Comparison of ENCODE assay signal across 1 cellular context in the genomic region with DNA sequence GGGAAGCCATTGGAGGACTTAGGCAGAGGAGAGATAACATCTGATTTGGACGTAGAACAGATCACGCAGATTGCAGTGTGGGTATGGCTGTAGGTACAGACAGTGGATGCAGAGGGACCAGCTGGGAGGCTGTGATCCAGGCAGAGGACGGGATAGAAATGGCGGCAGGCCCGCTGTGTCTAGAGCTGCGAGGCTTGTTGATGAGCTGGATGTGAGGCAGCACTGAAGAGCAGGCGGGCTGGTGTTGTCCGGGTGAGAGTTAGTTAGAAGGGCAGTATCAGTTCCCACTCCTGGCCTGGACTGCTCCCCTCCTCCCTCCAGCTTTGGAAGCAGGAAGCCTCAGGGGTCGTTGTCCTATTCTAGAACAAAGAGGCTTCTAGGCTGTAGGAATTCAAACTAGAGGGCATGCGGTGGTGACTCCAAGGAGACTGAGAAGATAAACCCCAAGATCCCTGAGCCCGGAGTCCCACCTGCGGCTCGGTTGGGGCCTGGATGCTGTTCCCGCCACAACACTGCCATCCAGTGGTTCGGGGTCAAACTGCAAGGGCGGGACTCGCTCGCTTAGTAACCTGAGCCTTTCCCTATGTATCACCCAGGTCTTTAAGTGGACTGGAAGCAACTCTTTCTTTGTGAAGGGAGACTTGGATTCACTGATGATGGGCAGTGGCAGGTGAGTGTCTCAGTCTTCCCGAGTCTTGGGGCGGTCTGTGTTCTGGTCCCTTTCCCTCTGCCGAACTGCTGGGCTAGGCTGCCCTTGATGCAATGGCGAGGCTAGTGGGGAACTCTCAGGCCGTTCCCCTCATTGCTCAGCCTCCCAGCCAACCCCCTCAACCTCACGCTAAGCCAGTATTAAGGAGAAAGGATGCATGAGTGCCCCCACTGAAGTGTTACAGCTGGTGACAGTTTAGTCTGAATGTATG.
TF ChIP-seq lines count a peak whose summit lies in the region.

No MANE protein-coding gene starts in this region.

TF ChIP-seq in HepG2, 621 proteins besides CTCF, POLR2A, EP300 and RAD21 (continued from another document and continues in another):
- TF ChIP-seq, protein P1, sequence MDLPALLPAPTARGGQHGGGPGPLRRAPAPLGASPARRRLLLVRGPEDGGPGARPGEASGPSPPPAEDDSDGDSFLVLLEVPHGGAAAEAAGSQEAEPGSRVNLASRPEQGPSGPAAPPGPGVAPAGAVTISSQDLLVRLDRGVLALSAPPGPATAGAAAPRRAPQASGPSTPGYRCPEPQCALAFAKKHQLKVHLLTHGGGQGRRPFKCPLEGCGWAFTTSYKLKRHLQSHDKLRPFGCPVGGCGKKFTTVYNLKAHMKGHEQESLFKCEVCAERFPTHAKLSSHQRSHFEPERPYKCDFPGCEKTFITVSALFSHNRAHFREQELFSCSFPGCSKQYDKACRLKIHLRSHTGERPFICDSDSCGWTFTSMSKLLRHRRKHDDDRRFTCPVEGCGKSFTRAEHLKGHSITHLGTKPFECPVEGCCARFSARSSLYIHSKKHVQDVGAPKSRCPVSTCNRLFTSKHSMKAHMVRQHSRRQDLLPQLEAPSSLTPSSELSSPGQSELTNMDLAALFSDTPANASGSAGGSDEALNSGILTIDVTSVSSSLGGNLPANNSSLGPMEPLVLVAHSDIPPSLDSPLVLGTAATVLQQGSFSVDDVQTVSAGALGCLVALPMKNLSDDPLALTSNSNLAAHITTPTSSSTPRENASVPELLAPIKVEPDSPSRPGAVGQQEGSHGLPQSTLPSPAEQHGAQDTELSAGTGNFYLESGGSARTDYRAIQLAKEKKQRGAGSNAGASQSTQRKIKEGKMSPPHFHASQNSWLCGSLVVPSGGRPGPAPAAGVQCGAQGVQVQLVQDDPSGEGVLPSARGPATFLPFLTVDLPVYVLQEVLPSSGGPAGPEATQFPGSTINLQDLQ (CRISPR knock-in tag; IDR thresholded peaks at IDR 0.05): no peak
- no peak for TF ChIP-seq TEAD2 (CRISPR knock-in tag; IDR thresholded peaks at IDR 0.05)
- TF ChIP-seq, protein P2, sequence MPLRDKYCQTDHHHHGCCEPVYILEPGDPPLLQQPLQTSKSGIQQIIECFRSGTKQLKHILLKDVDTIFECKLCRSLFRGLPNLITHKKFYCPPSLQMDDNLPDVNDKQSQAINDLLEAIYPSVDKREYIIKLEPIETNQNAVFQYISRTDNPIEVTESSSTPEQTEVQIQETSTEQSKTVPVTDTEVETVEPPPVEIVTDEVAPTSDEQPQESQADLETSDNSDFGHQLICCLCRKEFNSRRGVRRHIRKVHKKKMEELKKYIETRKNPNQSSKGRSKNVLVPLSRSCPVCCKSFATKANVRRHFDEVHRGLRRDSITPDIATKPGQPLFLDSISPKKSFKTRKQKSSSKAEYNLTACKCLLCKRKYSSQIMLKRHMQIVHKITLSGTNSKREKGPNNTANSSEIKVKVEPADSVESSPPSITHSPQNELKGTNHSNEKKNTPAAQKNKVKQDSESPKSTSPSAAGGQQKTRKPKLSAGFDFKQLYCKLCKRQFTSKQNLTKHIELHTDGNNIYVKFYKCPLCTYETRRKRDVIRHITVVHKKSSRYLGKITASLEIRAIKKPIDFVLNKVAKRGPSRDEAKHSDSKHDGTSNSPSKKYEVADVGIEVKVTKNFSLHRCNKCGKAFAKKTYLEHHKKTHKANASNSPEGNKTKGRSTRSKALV (CRISPR knock-in tag; IDR thresholded peaks at IDR 0.05): no peak; the same call in 1 of the 2 replicates
- TF ChIP-seq ZFP62 (CRISPR knock-in tag; IDR thresholded peaks at IDR 0.05): no peak
- TF ChIP-seq KLF15 (CRISPR knock-in tag; IDR thresholded peaks at IDR 0.05; ENCODE audit: borderline replicate concordance): no peak
- TF ChIP-seq, protein P3, sequence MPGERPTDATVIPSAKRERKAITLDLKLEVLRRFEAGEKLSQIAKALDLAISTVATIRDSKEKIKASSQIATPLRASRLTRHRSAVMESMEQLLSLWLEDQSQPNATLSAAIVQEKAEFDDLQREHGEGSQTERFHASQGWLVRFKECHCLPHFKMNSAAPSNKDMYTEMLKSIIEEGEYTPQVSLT (CRISPR knock-in tag; IDR thresholded peaks at IDR 0.05; ENCODE audit: borderline replicate concordance, low read depth): no peak
- peak; percentile 42; the same call in 1 of the 2 replicates for TF ChIP-seq ZNF30 (CRISPR knock-in tag; IDR thresholded peaks at IDR 0.05)
- TF ChIP-seq ZZZ3 (CRISPR knock-in tag; IDR thresholded peaks at IDR 0.05; ENCODE audit: borderline replicate concordance): no peak
- 0 out of 2 replicates have a peak, but pooled peaks have one; percentile 64 for TF ChIP-seq MEIS2 (CRISPR knock-in tag; IDR thresholded peaks at IDR 0.05)
- TF ChIP-seq, protein P4, sequence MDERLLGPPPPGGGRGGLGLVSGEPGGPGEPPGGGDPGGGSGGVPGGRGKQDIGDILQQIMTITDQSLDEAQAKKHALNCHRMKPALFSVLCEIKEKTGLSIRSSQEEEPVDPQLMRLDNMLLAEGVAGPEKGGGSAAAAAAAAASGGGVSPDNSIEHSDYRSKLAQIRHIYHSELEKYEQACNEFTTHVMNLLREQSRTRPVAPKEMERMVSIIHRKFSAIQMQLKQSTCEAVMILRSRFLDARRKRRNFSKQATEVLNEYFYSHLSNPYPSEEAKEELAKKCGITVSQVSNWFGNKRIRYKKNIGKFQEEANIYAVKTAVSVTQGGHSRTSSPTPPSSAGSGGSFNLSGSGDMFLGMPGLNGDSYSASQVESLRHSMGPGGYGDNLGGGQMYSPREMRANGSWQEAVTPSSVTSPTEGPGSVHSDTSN (CRISPR knock-in tag; IDR thresholded peaks at IDR 0.05): no peak
- no peak for TF ChIP-seq ZSCAN30 (CRISPR knock-in tag; IDR thresholded peaks at IDR 0.05)
- peak; percentile 76; the same call in 1 of the 2 replicates for TF ChIP-seq EEA1 (CRISPR knock-in tag; IDR thresholded peaks at IDR 0.05; ENCODE audit: borderline replicate concordance)
- TF ChIP-seq ZNF33A (CRISPR knock-in tag; IDR thresholded peaks at IDR 0.05; ENCODE audit: borderline replicate concordance): no peak
- TF ChIP-seq MLLT10 (CRISPR knock-in tag; IDR thresholded peaks at IDR 0.05): no peak
- no peak; the same call in 1 of the 2 replicates for TF ChIP-seq KMT2B (CRISPR knock-in tag; IDR thresholded peaks at IDR 0.05)
- no peak for TF ChIP-seq GFI1 (CRISPR knock-in tag; IDR thresholded peaks at IDR 0.05; ENCODE audit: borderline replicate concordance)
- TF ChIP-seq MXI1 (IDR thresholded peaks at IDR 0.05; ENCODE audit: borderline replicate concordance, low read depth, low read length): 0 out of 3 replicates have a peak, but pooled peaks have one; percentile 26
- TF ChIP-seq, protein P5, sequence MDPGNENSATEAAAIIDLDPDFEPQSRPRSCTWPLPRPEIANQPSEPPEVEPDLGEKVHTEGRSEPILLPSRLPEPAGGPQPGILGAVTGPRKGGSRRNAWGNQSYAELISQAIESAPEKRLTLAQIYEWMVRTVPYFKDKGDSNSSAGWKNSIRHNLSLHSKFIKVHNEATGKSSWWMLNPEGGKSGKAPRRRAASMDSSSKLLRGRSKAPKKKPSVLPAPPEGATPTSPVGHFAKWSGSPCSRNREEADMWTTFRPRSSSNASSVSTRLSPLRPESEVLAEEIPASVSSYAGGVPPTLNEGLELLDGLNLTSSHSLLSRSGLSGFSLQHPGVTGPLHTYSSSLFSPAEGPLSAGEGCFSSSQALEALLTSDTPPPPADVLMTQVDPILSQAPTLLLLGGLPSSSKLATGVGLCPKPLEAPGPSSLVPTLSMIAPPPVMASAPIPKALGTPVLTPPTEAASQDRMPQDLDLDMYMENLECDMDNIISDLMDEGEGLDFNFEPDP (CRISPR knock-in tag; conservative IDR thresholded peaks at IDR 0.05): no peak
- TF ChIP-seq HES4 (CRISPR knock-in tag; IDR thresholded peaks at IDR 0.05; ENCODE audit: borderline replicate concordance): no peak; the same call in 1 of the 2 replicates
- TF ChIP-seq HNF4G (IDR thresholded peaks at IDR 0.05; ENCODE audit: borderline replicate concordance, low read depth, low read length): no peak
- 0 out of 2 replicates have a peak, but pooled peaks have one; percentile 57 for TF ChIP-seq HNF4G (CRISPR knock-in tag; IDR thresholded peaks at IDR 0.05; ENCODE audit: borderline replicate concordance, low read depth)
- TF ChIP-seq, protein P6, sequence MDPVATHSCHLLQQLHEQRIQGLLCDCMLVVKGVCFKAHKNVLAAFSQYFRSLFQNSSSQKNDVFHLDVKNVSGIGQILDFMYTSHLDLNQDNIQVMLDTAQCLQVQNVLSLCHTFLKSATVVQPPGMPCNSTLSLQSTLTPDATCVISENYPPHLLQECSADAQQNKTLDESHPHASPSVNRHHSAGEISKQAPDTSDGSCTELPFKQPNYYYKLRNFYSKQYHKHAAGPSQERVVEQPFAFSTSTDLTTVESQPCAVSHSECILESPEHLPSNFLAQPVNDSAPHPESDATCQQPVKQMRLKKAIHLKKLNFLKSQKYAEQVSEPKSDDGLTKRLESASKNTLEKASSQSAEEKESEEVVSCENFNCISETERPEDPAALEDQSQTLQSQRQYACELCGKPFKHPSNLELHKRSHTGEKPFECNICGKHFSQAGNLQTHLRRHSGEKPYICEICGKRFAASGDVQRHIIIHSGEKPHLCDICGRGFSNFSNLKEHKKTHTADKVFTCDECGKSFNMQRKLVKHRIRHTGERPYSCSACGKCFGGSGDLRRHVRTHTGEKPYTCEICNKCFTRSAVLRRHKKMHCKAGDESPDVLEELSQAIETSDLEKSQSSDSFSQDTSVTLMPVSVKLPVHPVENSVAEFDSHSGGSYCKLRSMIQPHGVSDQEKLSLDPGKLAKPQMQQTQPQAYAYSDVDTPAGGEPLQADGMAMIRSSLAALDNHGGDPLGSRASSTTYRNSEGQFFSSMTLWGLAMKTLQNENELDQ (CRISPR knock-in tag; IDR thresholded peaks at IDR 0.05; ENCODE audit: borderline replicate concordance): no peak
- no peak for TF ChIP-seq ZNF143 (CRISPR knock-in tag; IDR thresholded peaks at IDR 0.05)
- TF ChIP-seq, protein P7, sequence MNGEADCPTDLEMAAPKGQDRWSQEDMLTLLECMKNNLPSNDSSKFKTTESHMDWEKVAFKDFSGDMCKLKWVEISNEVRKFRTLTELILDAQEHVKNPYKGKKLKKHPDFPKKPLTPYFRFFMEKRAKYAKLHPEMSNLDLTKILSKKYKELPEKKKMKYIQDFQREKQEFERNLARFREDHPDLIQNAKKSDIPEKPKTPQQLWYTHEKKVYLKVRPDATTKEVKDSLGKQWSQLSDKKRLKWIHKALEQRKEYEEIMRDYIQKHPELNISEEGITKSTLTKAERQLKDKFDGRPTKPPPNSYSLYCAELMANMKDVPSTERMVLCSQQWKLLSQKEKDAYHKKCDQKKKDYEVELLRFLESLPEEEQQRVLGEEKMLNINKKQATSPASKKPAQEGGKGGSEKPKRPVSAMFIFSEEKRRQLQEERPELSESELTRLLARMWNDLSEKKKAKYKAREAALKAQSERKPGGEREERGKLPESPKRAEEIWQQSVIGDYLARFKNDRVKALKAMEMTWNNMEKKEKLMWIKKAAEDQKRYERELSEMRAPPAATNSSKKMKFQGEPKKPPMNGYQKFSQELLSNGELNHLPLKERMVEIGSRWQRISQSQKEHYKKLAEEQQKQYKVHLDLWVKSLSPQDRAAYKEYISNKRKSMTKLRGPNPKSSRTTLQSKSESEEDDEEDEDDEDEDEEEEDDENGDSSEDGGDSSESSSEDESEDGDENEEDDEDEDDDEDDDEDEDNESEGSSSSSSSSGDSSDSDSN (CRISPR knock-in tag; IDR thresholded peaks at IDR 0.05): no peak; the same call in 1 of the 2 replicates
- TF ChIP-seq, protein P8, sequence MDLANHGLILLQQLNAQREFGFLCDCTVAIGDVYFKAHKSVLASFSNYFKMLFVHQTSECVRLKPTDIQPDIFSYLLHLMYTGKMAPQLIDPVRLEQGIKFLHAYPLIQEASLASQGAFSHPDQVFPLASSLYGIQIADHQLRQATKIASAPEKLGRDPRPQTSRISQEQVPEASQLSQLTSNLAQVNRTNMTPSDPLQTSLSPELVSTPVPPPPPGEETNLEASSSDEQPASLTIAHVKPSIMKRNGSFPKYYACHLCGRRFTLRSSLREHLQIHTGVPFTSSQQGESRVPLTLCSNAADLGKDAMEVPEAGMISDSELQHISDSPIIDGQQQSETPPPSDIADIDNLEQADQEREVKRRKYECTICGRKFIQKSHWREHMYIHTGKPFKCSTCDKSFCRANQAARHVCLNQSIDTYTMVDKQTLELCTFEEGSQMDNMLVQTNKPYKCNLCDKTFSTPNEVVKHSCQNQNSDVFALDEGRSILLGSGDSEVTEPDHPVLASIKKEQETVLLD (CRISPR knock-in tag; IDR thresholded peaks at IDR 0.05; ENCODE audit: low read depth): no peak
- no peak for TF ChIP-seq ZNF205 (CRISPR knock-in tag; IDR thresholded peaks at IDR 0.05)
- no peak for TF ChIP-seq CREB1 (IDR thresholded peaks at IDR 0.05)
- TF ChIP-seq CREB1 (CRISPR knock-in tag; IDR thresholded peaks at IDR 0.05): no peak
- TF ChIP-seq ARID2 (CRISPR knock-in tag; IDR thresholded peaks at IDR 0.05; ENCODE audit: borderline replicate concordance): no peak; the same call in 1 of the 2 replicates
- TF ChIP-seq KLF12 (CRISPR knock-in tag; IDR thresholded peaks at IDR 0.05; ENCODE audit: borderline replicate concordance): no peak
- TF ChIP-seq ZNF850 (CRISPR knock-in tag; conservative IDR thresholded peaks at IDR 0.05): no peak
- TF ChIP-seq PRMT3 (CRISPR knock-in tag; IDR thresholded peaks at IDR 0.05; ENCODE audit: borderline replicate concordance, low read depth): no peak
- no peak for TF ChIP-seq ZNF10 (CRISPR knock-in tag; IDR thresholded peaks at IDR 0.05; ENCODE audit: borderline replicate concordance, low read depth)
- no peak for TF ChIP-seq ZSCAN12 (CRISPR knock-in tag; IDR thresholded peaks at IDR 0.05)
- TF ChIP-seq, protein P9, sequence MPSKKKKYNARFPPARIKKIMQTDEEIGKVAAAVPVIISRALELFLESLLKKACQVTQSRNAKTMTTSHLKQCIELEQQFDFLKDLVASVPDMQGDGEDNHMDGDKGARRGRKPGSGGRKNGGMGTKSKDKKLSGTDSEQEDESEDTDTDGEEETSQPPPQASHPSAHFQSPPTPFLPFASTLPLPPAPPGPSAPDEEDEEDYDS (CRISPR knock-in tag; IDR thresholded peaks at IDR 0.05): peak; percentile 22
